ENCODE assay signal across 12 cellular contexts in the genomic region with DNA sequence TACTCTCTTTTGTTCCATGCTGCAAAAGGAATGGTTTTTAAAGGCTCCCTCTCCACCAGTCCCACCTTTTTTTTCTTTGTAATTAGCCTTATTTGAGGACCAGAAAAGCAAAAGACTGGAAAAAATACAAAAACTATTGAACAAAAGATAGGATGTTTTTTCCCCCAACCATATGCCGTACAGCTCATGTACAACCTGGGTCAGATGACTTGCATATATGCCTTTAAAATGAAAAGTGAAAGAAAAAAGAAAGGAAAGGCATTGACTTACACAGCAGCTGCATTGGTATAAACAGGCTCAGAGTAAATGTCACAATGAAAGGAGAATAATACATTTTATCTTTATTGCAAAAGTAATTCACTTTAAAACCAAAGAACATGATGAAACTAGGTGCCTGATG.
A peak's percentile ranks its signal among the peaks of the same experiment; 100 is the strongest.
DNase-seq lines count a peak whose midpoint lies in the region; ATAC-seq, FAIRE-seq and TF ChIP-seq lines count a peak whose summit lies in the region.
"Had no signal": no experiment of that assay in that cellular context is flagged by ENCODE, and none has a peak within 500 bp of the region (broad histone marks: within the 10 kb centered on the region; RNA-seq: fewer than 3 reads in every experiment).

No MANE protein-coding gene starts in this region.

- no peaks in the 10 kb centered on the region for H3K27me3 Mint-ChIP-seq in activated naive CD4-positive, alpha-beta T cell treated with anti-CD3 and anti-CD28 coated beads, Interleukin-2, amount 50 U/mL, for 24 hours
- H3K27me3 Mint-ChIP-seq in T-helper 2 cell treated with Interferon-gamma antibody and Interleukin-4, amounts not matched to agents 5 μg/mL and 100 μg/mL, for 36 hours (ENCODE audit: low read depth) = no peaks in the 10 kb centered on the region
- H3K27me3 Mint-ChIP-seq: progenitor cell of endocrine pancreas had no signal

- H3K27ac Mint-ChIP-seq in activated naive CD4-positive, alpha-beta T cell treated with anti-CD3 and anti-CD28 coated beads, Interleukin-2, amount 50 U/mL, for 24 hours = peak overlapping the region; percentile 98
- peak overlapping the region; percentile 76 for H3K27ac Mint-ChIP-seq in T-helper 2 cell treated with Interferon-gamma antibody and Interleukin-4, amounts not matched to agents 5 μg/mL and 100 μg/mL, for 36 hours
- H3K27ac Mint-ChIP-seq: progenitor cell of endocrine pancreas had no signal

- in situ Hi-C loops in KBM-7 (cut with MboI; ENCODE audit: low pct_unique_long_range_greater_than_20kb, low sequenced_read_pairs) = no loop called here

- DNase-seq in activated naive CD4-positive, alpha-beta T cell treated with anti-CD3 and anti-CD28 coated beads, Interleukin-2, amount 50 U/mL, for 16 hours = no peak
- no peak for DNase-seq in T-helper 2 cell treated with Interferon-gamma antibody and Interleukin-4, amounts not matched to agents 5 μg/mL and 100 μg/mL, for 36 hours (ENCODE audit: low spot score)
- DNase-seq in KBM-7 (no peak), DMS114 treated with DMSO at 0.1 percent for 48 hours (lab: John Stamatoyannopoulos, UW; ENCODE audit: unreplicated experiment) (no peak), HEK293T (ENCODE audit: extremely low spot score) (no peak), HTR-8/SVneo (ENCODE audit: insufficient read length, low spot score) (no peak)
- DNase-seq: NCI-H69, SW 1271 had no signal

- CTCF ChIA-PET in HEK293T (lab: Yijun Ruan, JAX) = no interaction called here

- H3K4me1 Mint-ChIP-seq in activated naive CD4-positive, alpha-beta T cell treated with anti-CD3 and anti-CD28 coated beads, Interleukin-2, amount 50 U/mL, for 24 hours = peaks cover 21% of the 10 kb centered on the region
- H3K4me1 Mint-ChIP-seq in T-helper 2 cell treated with Interferon-gamma antibody and Interleukin-4, amounts not matched to agents 5 μg/mL and 100 μg/mL, for 36 hours (ENCODE audit: low read depth) = peaks cover 10% of the 10 kb centered on the region

- ATAC-seq in HG02642 (IDR thresholded peaks at IDR 0.05; ENCODE audit: poor library complexity, unreplicated experiment) = peak; percentile 71

- peak overlapping the region; percentile 79 for H3K4me3 Mint-ChIP-seq in activated naive CD4-positive, alpha-beta T cell treated with anti-CD3 and anti-CD28 coated beads, Interleukin-2, amount 50 U/mL, for 24 hours
- H3K4me3 Mint-ChIP-seq in T-helper 2 cell treated with Interferon-gamma antibody and Interleukin-4, amounts not matched to agents 5 μg/mL and 100 μg/mL, for 36 hours = peak overlapping the region; percentile 77

- FAIRE-seq in HTR-8/SVneo (lab: Jason Lieb, UNC) = no peak
- FAIRE-seq: endometrium had no signal

- POLR2A ChIA-PET in HEK293T (lab: Yijun Ruan, JAX) = no interaction called here

- H3K9me3 Mint-ChIP-seq in activated naive CD4-positive, alpha-beta T cell treated with anti-CD3 and anti-CD28 coated beads, Interleukin-2, amount 50 U/mL, for 24 hours = peaks cover 5% of the 10 kb centered on the region
- H3K9me3 Mint-ChIP-seq in T-helper 2 cell treated with Interferon-gamma antibody and Interleukin-4, amounts not matched to agents 5 μg/mL and 100 μg/mL, for 36 hours = peaks cover 18% of the 10 kb centered on the region

- H3K36me3 Mint-ChIP-seq in activated naive CD4-positive, alpha-beta T cell treated with anti-CD3 and anti-CD28 coated beads, Interleukin-2, amount 50 U/mL, for 24 hours = peaks cover 5% of the 10 kb centered on the region
- H3K36me3 Mint-ChIP-seq in T-helper 2 cell treated with Interferon-gamma antibody and Interleukin-4, amounts not matched to agents 5 μg/mL and 100 μg/mL, for 36 hours (ENCODE audit: low read depth) = peaks cover 17% of the 10 kb centered on the region

TF ChIP-seq in HEK293T, 16 proteins besides CTCF, POLR2A, EP300 and RAD21:
- TF ChIP-seq LEF1 (IDR thresholded peaks at IDR 0.05; ENCODE audit: borderline replicate concordance) (no peak), FOXM1 (IDR thresholded peaks at IDR 0.05; ENCODE audit: borderline replicate concordance) (no peak), NFRKB (IDR thresholded peaks at IDR 0.05) (no peak), L3MBTL2 (conservative IDR thresholded peaks at IDR 0.05) (no peak), ELF4 (IDR thresholded peaks at IDR 0.05) (no peak), HDGF (IDR thresholded peaks at IDR 0.05; ENCODE audit: borderline replicate concordance) (no peak), BHLHE40 (IDR thresholded peaks at IDR 0.05; ENCODE audit: borderline replicate concordance) (no peak), FOXA1 (IDR thresholded peaks at IDR 0.05) (no peak), SUZ12 (IDR thresholded peaks at IDR 0.05) (no peak)
